Comparison of ENCODE assay signal across 9 cellular contexts in the genomic region with DNA sequence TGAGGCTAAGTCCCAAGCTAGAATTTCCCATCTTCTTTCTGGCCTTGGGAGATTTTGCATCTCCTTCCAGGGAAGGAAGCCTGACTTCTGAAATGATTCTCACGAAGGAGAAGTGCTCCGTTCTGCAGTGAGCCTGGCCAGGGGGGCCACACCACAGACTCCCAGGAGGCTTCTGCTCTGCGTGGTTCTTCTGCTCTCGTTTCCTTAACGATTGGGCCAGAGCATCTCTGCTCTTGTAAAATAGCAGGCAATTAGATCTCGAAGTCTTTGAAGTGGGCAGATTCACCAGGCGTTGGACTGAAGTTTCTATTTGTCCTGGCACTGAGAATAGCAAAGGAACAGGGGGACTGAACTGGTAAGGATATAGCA. TPM values are rescaled to one million over a fixed set of nuclear protein-coding genes. Genes with fewer than 3 reads are reported as not detected.
DNase-seq lines count a peak whose midpoint lies in the region; ATAC-seq, FAIRE-seq and TF ChIP-seq lines count a peak whose summit lies in the region.
"Had no signal": no experiment of that assay in that cellular context is flagged by ENCODE, and none has a peak within 500 bp of the region (broad histone marks: within the 10 kb centered on the region; RNA-seq: fewer than 3 reads in every experiment).

No MANE protein-coding gene starts in this region.

- H3K4me3 ChIP-seq in GM12878 (peak overlapping the region; percentile 73), skin epidermis (peak overlapping the region in 6 of 7 experiments; percentile 16 to 39 (median 20))

- FAIRE-seq in GM12878 (lab: Jason Lieb, UNC): no peak

- no peak for ATAC-seq in activated T-cell treated with anti-CD3 and anti-CD28 coated beads, Interleukin-2, amount 50 U/mL, for 72 hours (replicated peaks in 1 of 2)
- ATAC-seq in HG03175 (IDR thresholded peaks at IDR 0.05; ENCODE audit: unreplicated experiment) (peak; percentile 63), GM12878 (peak; percentile 75)

- no peak for DNase-seq in activated T-cell treated with anti-CD3 and anti-CD28 coated beads, Interleukin-2, amount 50 U/mL, for 72 hours
- DNase-seq in activated T-cell treated with anti-CD3 and anti-CD28 coated beads, Interleukin-2, amount 50 U/mL, for 1 hour: no peak
- no peak for DNase-seq in GM12878 (ENCODE audit: low read depth, low spot score)
- no peak for DNase-seq in NCI-H69 (lab: John Stamatoyannopoulos, UW)
- no peak for DNase-seq in GM19240 (ENCODE audit: insufficient read length, low spot score)
- no peak for DNase-seq in HK-2 (ENCODE audit: unreplicated experiment)

- TF ChIP-seq POLR2A in GM12878 (IDR thresholded peaks at IDR 0.05; ENCODE audit: low read depth, low read length): no peak; the same call in 1 of the 2 replicates

- in situ Hi-C loops in GM12878 (cut with MboI): no loop called here

- H3K27me3 ChIP-seq in GM12878 (replicated peaks in 1 of 2; ENCODE audit: control insufficient read depth in 2 of 2, insufficient read depth in 2 of 2, low read length in 1 of 2): no peaks in the 10 kb centered on the region

- peak overlapping the region; percentile 77 to 91 for H3K4me3 Mint-ChIP-seq in activated T-cell treated with anti-CD3 and anti-CD28 coated beads, Interleukin-2, amount 50 U/mL, for 72 hours

- no peaks in the 10 kb centered on the region for H3K36me3 ChIP-seq in GM12878 (ENCODE audit: control insufficient read depth in 2 of 2, insufficient read depth in 2 of 2, low read length in 1 of 2)

- H3K4me2 ChIP-seq in GM12878 (ENCODE audit: control insufficient read depth, insufficient read depth): peak overlapping the region; percentile 99

- H3K27ac Mint-ChIP-seq in activated T-cell treated with anti-CD3 and anti-CD28 coated beads, Interleukin-2, amount 50 U/mL, for 72 hours: peak overlapping the region; percentile 93

- TF ChIP-seq EP300 in GM12878 (IDR thresholded peaks at IDR 0.05; ENCODE audit: borderline replicate concordance in 1 of 2, control insufficient read depth in 1 of 2, low read depth in 2 of 2, low read length in 2 of 2): peak; percentile 55 to 78; a peak in 3 of 4 replicates

- 0 out of 2 replicates have a peak, but pooled peaks have one; percentile 5 for TF ChIP-seq RAD21 in GM12878 (IDR thresholded peaks at IDR 0.05; ENCODE audit: insufficient read depth, low read depth, low read length)

- WGBS in GM12878 (ENCODE audit: insufficient coverage, insufficient replicate concordance, low lambda C conversion rate, missing lambda C conversion rate): under 1% methylated on average over 7 of the region's 7 CpGs

- no TSS peak for BruUV-seq in GM12878 (replicated peaks; lab: Mats Ljungman, UMichigan)

- no peaks in the 10 kb centered on the region for H4K20me1 ChIP-seq in GM12878 (ENCODE audit: control insufficient read depth, insufficient read depth)

- intact Hi-C loops in GM12878 (cut with micrococcal nuclease; ENCODE audit: unreplicated experiment): loop anchor here (1.0 to 2.0 kb wide), 2 partner anchors 16 to 23 kb away; no protein-coding TSS in a partner anchor

- no peak for TF ChIP-seq CTCF in GM12878 (IDR thresholded peaks at IDR 0.05 in 2 of 3, conservative IDR thresholded peaks at IDR 0.05 in 1 of 3; ENCODE audit: control insufficient read depth in 2 of 3, extremely low read depth in 1 of 3, insufficient read depth in 1 of 3, low read depth in 3 of 3, low read length in 3 of 3)

- H3K27me3 Mint-ChIP-seq in activated T-cell treated with anti-CD3 and anti-CD28 coated beads, Interleukin-2, amount 50 U/mL, for 72 hours (ENCODE audit: low read depth): no peaks in the 10 kb centered on the region

- POLR2A ChIA-PET in GM12878 (lab: Charles Lee): interaction anchor here (0.6 to 19.7 kb wide), 9 partner anchors 8 to 332 kb away, joined by 3 to 385 read pairs (median 4); no protein-coding TSS in a partner anchor

- H3K4me1 ChIP-seq in GM12878 (ENCODE audit: control insufficient read depth, insufficient read depth, low read length): peaks cover 59% of the 10 kb centered on the region

- H3K27ac ChIP-seq in GM12878 (ENCODE audit: control insufficient read depth, insufficient read depth): peak overlapping the region; percentile 97
- peak overlapping the region in 17 of 21 experiments; percentile 13 to 89 (median 66) for H3K27ac ChIP-seq in skin epidermis

- RAD21 ChIA-PET in GM12878 (lab: Charles Lee; ENCODE audit: unreplicated experiment): interaction anchor here (0.8 to 21.5 kb wide), 13 partner anchors 10 to 210 kb away, joined by 3 to 645 read pairs (median 6); partner anchors contain the start of gene BATF

- H3K9me3 Mint-ChIP-seq in activated T-cell treated with anti-CD3 and anti-CD28 coated beads, Interleukin-2, amount 50 U/mL, for 72 hours: peaks cover 6 to 10% of the 10 kb centered on the region in 2 donors

- CTCF ChIA-PET in GM12878 (lab: Yijun Ruan, JAX): interaction anchor here (0.9 to 21.2 kb wide), 12 partner anchors 9 to 140 kb away, joined by 3 to 520 read pairs (median 26); partner anchors contain the start of gene FLVCR2

- H2AFZ ChIP-seq in GM12878 (ENCODE audit: control insufficient read depth, low read depth, low read length): peak overlapping the region; percentile 54

- H3K4me1 Mint-ChIP-seq in activated T-cell treated with anti-CD3 and anti-CD28 coated beads, Interleukin-2, amount 50 U/mL, for 72 hours (ENCODE audit: low read depth): peaks cover 75% of the 10 kb centered on the region

- peak overlapping the region; percentile 90 for H3K9ac ChIP-seq in GM12878 (ENCODE audit: control insufficient read depth, insufficient read depth, low read length)

- H3K79me2 ChIP-seq in GM12878 (ENCODE audit: control insufficient read depth, insufficient read depth, low read length): peaks cover 33% of the 10 kb centered on the region

- peaks cover 17% of the 10 kb centered on the region for H3K9me3 ChIP-seq in GM12878 (replicated peaks; ENCODE audit: control insufficient read depth, insufficient read depth, low read length)

- peaks cover 7 to 17% of the 10 kb centered on the region in 2 donors for H3K36me3 Mint-ChIP-seq in activated T-cell treated with anti-CD3 and anti-CD28 coated beads, Interleukin-2, amount 50 U/mL, for 72 hours (ENCODE audit: insufficient read depth in 2 of 2)

- SMC1A ChIA-PET in GM12878 (lab: Charles Lee; ENCODE audit: uncharacterized antibody, unreplicated experiment): interaction anchor here (1.1 to 19.9 kb wide), 15 partner anchors 7 to 210 kb away, joined by 3 to 619 read pairs (median 7); no protein-coding TSS in a partner anchor

TF ChIP-seq in GM12878, 131 proteins besides CTCF, POLR2A, EP300 and RAD21 (continues in another document):
- TF ChIP-seq IKZF1 (conservative IDR thresholded peaks at IDR 0.05) (peak; percentile 95), SREBF2 (IDR thresholded peaks at IDR 0.05; ENCODE audit: low read length) (no peak), CREM (IDR thresholded peaks at IDR 0.05; ENCODE audit: low read depth) (peak; percentile 66; the same call in 1 of the 2 replicates), BCL11A (IDR thresholded peaks at IDR 0.05; ENCODE audit: low read depth, low read length) (peak; percentile 98), DPF2 (IDR thresholded peaks at IDR 0.05) (peak; percentile 93), IRF4 (IDR thresholded peaks at IDR 0.05; ENCODE audit: low read depth, low read length) (peak; percentile 87), ETV6 (conservative IDR thresholded peaks at IDR 0.05 in 1 of 2, IDR thresholded peaks at IDR 0.05 in 1 of 2; ENCODE audit: borderline replicate concordance in 1 of 2, low read depth in 1 of 2) (peak in 1 of 2 experiments; percentile 71; a peak in 2 of 4 replicates), STAT1 (conservative IDR thresholded peaks at IDR 0.05) (no peak), HDAC6 (IDR thresholded peaks at IDR 0.05; ENCODE audit: unreplicated experiment) (no peak), BMI1 (IDR thresholded peaks at IDR 0.05; ENCODE audit: borderline replicate concordance) (peak; percentile 49; the same call in 1 of the 2 replicates), TARDBP (IDR thresholded peaks at IDR 0.05; ENCODE audit: borderline replicate concordance) (peak; percentile 80; the same call in 1 of the 2 replicates), POU2F2 (IDR thresholded peaks at IDR 0.05; ENCODE audit: borderline replicate concordance, low read depth, low read length) (peak; percentile 56; the same call in 1 of the 3 replicates)
- TF ChIP-seq, protein P1, sequence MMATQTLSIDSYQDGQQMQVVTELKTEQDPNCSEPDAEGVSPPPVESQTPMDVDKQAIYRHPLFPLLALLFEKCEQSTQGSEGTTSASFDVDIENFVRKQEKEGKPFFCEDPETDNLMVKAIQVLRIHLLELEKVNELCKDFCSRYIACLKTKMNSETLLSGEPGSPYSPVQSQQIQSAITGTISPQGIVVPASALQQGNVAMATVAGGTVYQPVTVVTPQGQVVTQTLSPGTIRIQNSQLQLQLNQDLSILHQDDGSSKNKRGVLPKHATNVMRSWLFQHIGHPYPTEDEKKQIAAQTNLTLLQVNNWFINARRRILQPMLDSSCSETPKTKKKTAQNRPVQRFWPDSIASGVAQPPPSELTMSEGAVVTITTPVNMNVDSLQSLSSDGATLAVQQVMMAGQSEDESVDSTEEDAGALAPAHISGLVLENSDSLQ (IDR thresholded peaks at IDR 0.05): no peak

RNA-seq across cellular contexts. Expression of gene BATF, which starts 6.7 kb away (rescaled TPM):
- total RNA-seq in activated T-cell treated with anti-CD3 and anti-CD28 coated beads, Interleukin-2, amount 50 U/mL, for 72 hours: 100 to 1,000 TPM; 171 to 185 TPM
- 55.3 and 58.4 TPM in 2 replicates for total RNA-seq in GM12878 (2013; cell fraction: nucleolus; rRNA removed)
- total RNA-seq in GM12878 (2014; rRNA removed) (153 and 158 TPM in 2 replicates), GM12878 (2014; rRNA removed; fragmentation: Illumina TruSeq; extraction: Trizol) (94.0 and 99.6 TPM in 2 replicates), GM12878 (2021) (99.8 and 107 TPM in 2 replicates)
- 105 TPM for polyA plus RNA-seq in GM12878 (2011; ENCODE audit: low read depth)
- polyA plus RNA-seq in GM12878 (2011; rRNA removed) (53.9 and 98.3 TPM in 2 replicates), GM12878 (2014; fragmentation: Illumina TruSeq; extraction: Trizol) (30.7 and 93.4 TPM in 2 replicates), GM12878 (2014; fragmentation: Nextera tagmentation; extraction: Ambion mirVana) (10 to 100 TPM in 1 of 2 experiments, 1 to 10 TPM in 1; 10.0 to 30.9 TPM), GM12878 (2014; rRNA removed) (147 and 176 TPM in 2 replicates), GM12878 (2016; fragmentation: Nextera tagmentation; extraction: Ambion mirVana) (100 to 1,000 TPM; 133 to 154 TPM)
- polyA plus RNA-seq in GM12878 (2011; cell fraction: cytosol; rRNA removed): 136 and 190 TPM in 2 replicates
- 87.8 and 92.3 TPM in 2 replicates for polyA plus RNA-seq in GM12878 (2011; cell fraction: nucleus; rRNA removed)
- 86.3 and 91.1 TPM in 2 replicates for polyA plus RNA-seq in GM12878 (2012)
- polyA minus RNA-seq in GM12878 (2011; rRNA and poly(A)+ RNA removed): 18.5 and 50.6 TPM in 2 replicates
- polyA minus RNA-seq in GM12878 (2011; cell fraction: cytosol; rRNA and poly(A)+ RNA removed): 21.5 and 22.8 TPM in 2 replicates
- polyA minus RNA-seq in GM12878 (2011; cell fraction: nucleus; rRNA and poly(A)+ RNA removed): 22.0 and 37.2 TPM in 2 replicates
- total RNA-seq: Daoy had no signal

Comparison
In these comparisons a context has a peak if more than half of its experiments do, and no peak if none do; other contexts are left out.
1. ATAC-seq: peak in HG03175 (single experiment) and GM12878 (single experiment); none in activated T-cell treated with anti-CD3 and anti-CD28 coated beads, Interleukin-2, amount 50 U/mL, for 72 hours (0 of 2).